Comparison of ENCODE assay signal across 11 cellular contexts in the genomic region with DNA sequence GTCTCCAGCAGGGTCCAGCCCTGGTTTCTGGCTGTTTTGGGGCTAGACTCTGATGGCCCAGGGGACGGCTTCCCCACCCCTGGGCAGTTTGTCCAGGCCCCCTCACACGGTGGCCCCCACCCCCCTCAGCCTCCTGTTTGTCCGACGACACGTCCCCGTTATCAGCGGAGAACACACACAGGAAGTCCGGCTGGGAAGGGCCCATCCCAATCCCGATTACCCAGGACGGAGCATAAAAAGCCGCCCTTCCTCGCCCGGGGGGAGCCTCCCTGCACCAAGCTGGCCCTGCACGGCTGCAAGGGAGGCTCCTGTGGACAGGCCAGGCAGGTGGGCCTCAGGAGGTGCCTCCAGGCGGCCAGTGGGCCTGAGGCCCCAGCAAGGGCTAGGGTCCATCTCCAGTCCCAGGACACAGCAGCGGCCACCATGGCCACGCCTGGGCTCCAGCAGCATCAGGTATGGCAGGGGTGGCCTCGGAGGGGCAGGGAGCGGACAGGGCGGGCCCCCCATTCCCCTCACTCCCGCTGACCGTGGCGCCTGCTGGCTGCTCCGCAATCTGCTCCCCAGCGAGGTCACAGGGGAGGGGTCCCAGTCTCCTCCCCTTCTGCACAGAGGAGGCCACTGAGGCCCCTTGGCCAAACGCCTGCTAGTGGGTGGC. TPM values are rescaled to one million over a fixed set of nuclear protein-coding genes. Genes with fewer than 3 reads are reported as not detected.
A peak's percentile ranks its signal among the peaks of the same experiment; 100 is the strongest.
DNase-seq lines count a peak whose midpoint lies in the region; ATAC-seq and TF ChIP-seq lines count a peak whose summit lies in the region.
"Had no signal": no experiment of that assay in that cellular context is flagged by ENCODE, and none has a peak within 500 bp of the region (broad histone marks: within the 10 kb centered on the region; RNA-seq: fewer than 3 reads in every experiment).

A gene (plus strand): TSS at position 261 of the 655 bp plus-strand sequence. CDS start 5,367 bp downstream, outside the sequence.

- ATAC-seq in SK-N-SH treated with all-trans-retinoic acid at 6 μM for 48 hours (no peak), Right ventricle myocardium superior (ENCODE audit: poor library complexity) (peak; percentile 43), omental fat pad (ENCODE audit: low FRiP score) (no peak)
- ATAC-seq: activated CD8-positive, alpha-beta T cell treated with anti-CD3 and anti-CD28 coated beads, Interleukin-2, amount 10 ng/mL, durations not matched to agents 7 days and 5 days had no signal

- POLR2A ChIA-PET in SK-N-SH (lab: Yijun Ruan, JAX), result no interaction called here

- H3K9me3 ChIP-seq in SK-N-SH, result no peaks in the 10 kb centered on the region

- no peaks in the 10 kb centered on the region for H3K27me3 ChIP-seq in SK-N-SH (ENCODE audit: insufficient read depth)

- H3K27ac ChIP-seq in SK-N-SH (ENCODE audit: low read depth in 2 of 2, low read length in 1 of 2), result no peak within 1 kb of the TSS
- H3K27ac ChIP-seq: 22Rv1 had no signal

- no peak within 1 kb of the TSS for H3K9ac ChIP-seq in SK-N-SH

- WGBS in SK-N-SH (ENCODE audit: low lambda C conversion rate), result 80% methylated on average over 22 of the region's 26 CpGs

- H3K4me1 ChIP-seq in SK-N-SH (ENCODE audit: control insufficient read depth in 1 of 2, insufficient read depth in 2 of 2, low read depth in 1 of 2, low read length in 1 of 2), result peaks cover 0 to 20% of the 10 kb centered on the region in 2 experiments; a peak in 1 of 4 replicates

- H3K79me2 ChIP-seq in SK-N-SH (ENCODE audit: insufficient read depth), result no peaks in the 10 kb centered on the region

- no peak within 1 kb of the TSS for H3K4me2 ChIP-seq in SK-N-SH

- no peak for TF ChIP-seq RAD21 in SK-N-SH (IDR thresholded peaks at IDR 0.05; ENCODE audit: low read length)

- no peaks in the 10 kb centered on the region for H4K20me1 ChIP-seq in SK-N-SH (ENCODE audit: insufficient read depth)

- no peaks in the 10 kb centered on the region for H3K9me2 ChIP-seq in SK-N-SH

- H3F3A ChIP-seq in SK-N-SH (replicated peaks; ENCODE audit: insufficient read depth), result no peaks in the 10 kb centered on the region

- CTCF ChIA-PET in SK-N-SH (lab: Yijun Ruan, JAX), result interaction anchor here (5.0 kb wide), 1 partner anchor 10 kb away, joined by 35 read pairs; no protein-coding TSS in a partner anchor

- TF ChIP-seq CTCF in SK-N-SH (IDR thresholded peaks at IDR 0.05) (no peak), omental fat pad (IDR thresholded peaks at IDR 0.05) (no peak)

- DNase-seq in SK-N-SH, result no peak
- peak; percentile 77 for DNase-seq in Right ventricle myocardium superior
- no peak for DNase-seq in omental fat pad (ENCODE audit: low spot score)
- no peak for DNase-seq in activated T-cell treated with anti-CD3 and anti-CD28 coated beads, Interleukin-2, amount 50 U/mL, for 48 hours
- DNase-seq in HT-29 (ENCODE audit: low spot score), result no peak
- no peak for DNase-seq in T-helper 2 cell
- no peak for DNase-seq in NCI-H2029 treated with DMSO at 0.1 percent for 48 hours (lab: John Stamatoyannopoulos, UW)
- DNase-seq: activated CD8-positive, alpha-beta T cell treated with anti-CD3 and anti-CD28 coated beads, Interleukin-2, amount 10 ng/mL, durations not matched to agents 7 days and 5 days; NCI-H1417 had no signal

- no peak for TF ChIP-seq EP300 in SK-N-SH (IDR thresholded peaks at IDR 0.05; ENCODE audit: borderline replicate concordance in 1 of 2, low read depth in 1 of 2, low read length in 1 of 2)

- no peaks in the 10 kb centered on the region for H3K36me3 ChIP-seq in SK-N-SH (replicated peaks in 1 of 2; ENCODE audit: control insufficient read depth in 1 of 2, insufficient read depth in 2 of 2, low read length in 1 of 2)

- no peak within 1 kb of the TSS for H2AFZ ChIP-seq in SK-N-SH (ENCODE audit: low read depth)

- H3K4me3 ChIP-seq in SK-N-SH (ENCODE audit: low read depth in 2 of 2, low read length in 1 of 2), result no peak within 1 kb of the TSS

- intact Hi-C loops in Right ventricle myocardium superior (cut with DNase I), result no loop called here

TF ChIP-seq in SK-N-SH, 30 proteins besides CTCF, POLR2A, EP300 and RAD21 (continues in another document):
- no peak for TF ChIP-seq MEF2A (IDR thresholded peaks at IDR 0.05; ENCODE audit: borderline replicate concordance, low read depth)
- TF ChIP-seq EZH2phosphoT487 (IDR thresholded peaks at IDR 0.05; ENCODE audit: borderline replicate concordance, low read depth), result no peak
- TF ChIP-seq RFX5 (IDR thresholded peaks at IDR 0.05; ENCODE audit: low read length), result no peak
- no peak for TF ChIP-seq YY1 (IDR thresholded peaks at IDR 0.05; ENCODE audit: low read depth)
- no peak for TF ChIP-seq GABPA (IDR thresholded peaks at IDR 0.05; ENCODE audit: low read depth)
- TF ChIP-seq, protein P1, sequence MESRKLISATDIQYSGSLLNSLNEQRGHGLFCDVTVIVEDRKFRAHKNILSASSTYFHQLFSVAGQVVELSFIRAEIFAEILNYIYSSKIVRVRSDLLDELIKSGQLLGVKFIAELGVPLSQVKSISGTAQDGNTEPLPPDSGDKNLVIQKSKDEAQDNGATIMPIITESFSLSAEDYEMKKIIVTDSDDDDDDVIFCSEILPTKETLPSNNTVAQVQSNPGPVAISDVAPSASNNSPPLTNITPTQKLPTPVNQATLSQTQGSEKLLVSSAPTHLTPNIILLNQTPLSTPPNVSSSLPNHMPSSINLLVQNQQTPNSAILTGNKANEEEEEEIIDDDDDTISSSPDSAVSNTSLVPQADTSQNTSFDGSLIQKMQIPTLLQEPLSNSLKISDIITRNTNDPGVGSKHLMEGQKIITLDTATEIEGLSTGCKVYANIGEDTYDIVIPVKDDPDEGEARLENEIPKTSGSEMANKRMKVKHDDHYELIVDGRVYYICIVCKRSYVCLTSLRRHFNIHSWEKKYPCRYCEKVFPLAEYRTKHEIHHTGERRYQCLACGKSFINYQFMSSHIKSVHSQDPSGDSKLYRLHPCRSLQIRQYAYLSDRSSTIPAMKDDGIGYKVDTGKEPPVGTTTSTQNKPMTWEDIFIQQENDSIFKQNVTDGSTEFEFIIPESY (IDR thresholded peaks at IDR 0.05; ENCODE audit: borderline replicate concordance, low read depth), result no peak
- no peak for TF ChIP-seq RXRA (IDR thresholded peaks at IDR 0.05; ENCODE audit: borderline replicate concordance, low read depth)
- no peak for TF ChIP-seq TAF1 (IDR thresholded peaks at IDR 0.05; ENCODE audit: borderline replicate concordance, low read depth, low read length)
- no peak for TF ChIP-seq SIN3A (IDR thresholded peaks at IDR 0.05; ENCODE audit: borderline replicate concordance, low read depth, low read length)
- TF ChIP-seq, protein P2, sequence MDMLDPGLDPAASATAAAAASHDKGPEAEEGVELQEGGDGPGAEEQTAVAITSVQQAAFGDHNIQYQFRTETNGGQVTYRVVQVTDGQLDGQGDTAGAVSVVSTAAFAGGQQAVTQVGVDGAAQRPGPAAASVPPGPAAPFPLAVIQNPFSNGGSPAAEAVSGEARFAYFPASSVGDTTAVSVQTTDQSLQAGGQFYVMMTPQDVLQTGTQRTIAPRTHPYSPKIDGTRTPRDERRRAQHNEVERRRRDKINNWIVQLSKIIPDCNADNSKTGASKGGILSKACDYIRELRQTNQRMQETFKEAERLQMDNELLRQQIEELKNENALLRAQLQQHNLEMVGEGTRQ (IDR thresholded peaks at IDR 0.05; ENCODE audit: borderline replicate concordance, low read depth, low read length), result no peak
- no peak for TF ChIP-seq NRF1 (IDR thresholded peaks at IDR 0.05; ENCODE audit: low read depth, low read length)

TF ChIP-seq in SK-N-SH treated with all-trans-retinoic acid at 6 μM for 48 hours, 23 proteins besides CTCF, POLR2A, EP300 and RAD21 (continues in another document):
- TF ChIP-seq, protein P3, sequence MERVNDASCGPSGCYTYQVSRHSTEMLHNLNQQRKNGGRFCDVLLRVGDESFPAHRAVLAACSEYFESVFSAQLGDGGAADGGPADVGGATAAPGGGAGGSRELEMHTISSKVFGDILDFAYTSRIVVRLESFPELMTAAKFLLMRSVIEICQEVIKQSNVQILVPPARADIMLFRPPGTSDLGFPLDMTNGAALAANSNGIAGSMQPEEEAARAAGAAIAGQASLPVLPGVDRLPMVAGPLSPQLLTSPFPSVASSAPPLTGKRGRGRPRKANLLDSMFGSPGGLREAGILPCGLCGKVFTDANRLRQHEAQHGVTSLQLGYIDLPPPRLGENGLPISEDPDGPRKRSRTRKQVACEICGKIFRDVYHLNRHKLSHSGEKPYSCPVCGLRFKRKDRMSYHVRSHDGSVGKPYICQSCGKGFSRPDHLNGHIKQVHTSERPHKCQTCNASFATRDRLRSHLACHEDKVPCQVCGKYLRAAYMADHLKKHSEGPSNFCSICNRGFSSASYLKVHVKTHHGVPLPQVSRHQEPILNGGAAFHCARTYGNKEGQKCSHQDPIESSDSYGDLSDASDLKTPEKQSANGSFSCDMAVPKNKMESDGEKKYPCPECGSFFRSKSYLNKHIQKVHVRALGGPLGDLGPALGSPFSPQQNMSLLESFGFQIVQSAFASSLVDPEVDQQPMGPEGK (CRISPR knock-in tag; IDR thresholded peaks at IDR 0.05; ENCODE audit: borderline replicate concordance), result no peak
- no peak for TF ChIP-seq ZFP3 (CRISPR knock-in tag; IDR thresholded peaks at IDR 0.05)
- no peak for TF ChIP-seq ARNTL (CRISPR knock-in tag; IDR thresholded peaks at IDR 0.05; ENCODE audit: borderline replicate concordance, low read depth)
- no peak for TF ChIP-seq ZNF565 (CRISPR knock-in tag; conservative IDR thresholded peaks at IDR 0.05; ENCODE audit: low read depth)
- TF ChIP-seq GLIS3 (CRISPR knock-in tag; IDR thresholded peaks at IDR 0.05), result no peak
- TF ChIP-seq SNAI2 (CRISPR knock-in tag; IDR thresholded peaks at IDR 0.05), result no peak
- TF ChIP-seq TOX (CRISPR knock-in tag; IDR thresholded peaks at IDR 0.05; ENCODE audit: borderline replicate concordance), result no peak
- TF ChIP-seq ZNF8 (CRISPR knock-in tag; IDR thresholded peaks at IDR 0.05), result no peak
- TF ChIP-seq CSDC2 (CRISPR knock-in tag; IDR thresholded peaks at IDR 0.05), result no peak
- TF ChIP-seq ZNF70 (CRISPR knock-in tag; IDR thresholded peaks at IDR 0.05), result no peak

RNA-seq across cellular contexts. Expression of the gene that starts here (rescaled TPM):
- 39.8 and 43.0 TPM in 2 replicates for polyA plus RNA-seq in SK-N-SH (2012; rRNA removed)
- 16.4 and 32.5 TPM in 2 replicates for polyA plus RNA-seq in SK-N-SH (2012; cell fraction: cytosol; rRNA removed)
- polyA plus RNA-seq in SK-N-SH (2012; cell fraction: nucleus; rRNA removed), result 32.6 and 35.1 TPM in 2 replicates
- total RNA-seq in Right ventricle myocardium superior (61.5 TPM), omental fat pad (100 to 1,000 TPM in 3 of 4 donors, 10 to 100 TPM in 1; 50.6 to 274 (median 145) TPM)
- 3.2 and 6.4 TPM in 2 replicates for total RNA-seq in HT-29 (2014; rRNA removed; shearing (Covaris generic))
